Comparison of ENCODE assay signal across 9 cellular contexts in the genomic region with DNA sequence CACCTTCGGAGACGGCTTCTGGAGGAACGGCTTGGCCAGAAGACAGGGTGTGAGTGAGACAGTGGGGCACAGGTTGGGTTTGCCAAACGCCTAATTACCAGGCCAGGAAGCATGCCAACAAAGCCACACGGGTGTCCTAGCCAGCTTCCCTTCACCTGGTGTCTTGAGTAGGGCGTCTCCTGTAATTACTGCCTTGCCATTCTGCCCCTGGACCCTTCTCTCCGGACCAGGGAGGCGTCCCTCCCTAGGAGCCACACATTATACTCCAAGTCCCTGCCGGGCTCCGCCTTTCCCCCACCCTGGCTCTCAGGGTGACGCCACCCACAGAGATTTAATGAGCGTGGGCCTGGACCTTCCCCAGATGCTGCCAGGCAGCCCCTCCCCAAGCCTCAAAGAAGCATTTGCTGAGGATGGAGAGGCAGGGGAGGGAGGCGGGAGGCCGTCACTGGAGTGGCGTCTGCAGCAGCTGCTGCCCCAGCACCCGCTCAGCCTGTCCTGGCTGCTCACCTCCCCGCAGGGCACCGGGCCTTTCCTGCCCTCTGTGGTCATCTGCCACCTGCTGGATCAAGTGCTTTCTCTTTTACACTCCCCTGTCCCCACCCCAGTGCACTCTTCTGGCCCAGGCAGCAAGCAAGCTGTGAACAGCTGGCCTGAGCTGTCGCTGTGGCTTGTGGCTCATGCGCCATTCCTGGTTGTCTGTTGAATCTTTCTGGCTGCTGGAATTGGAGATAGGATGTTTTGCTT. TPM values are rescaled to one million over a fixed set of nuclear protein-coding genes. Genes with fewer than 3 reads are reported as not detected.
A peak's percentile ranks its signal among the peaks of the same experiment; 100 is the strongest.
DNase-seq lines count a peak whose midpoint lies in the region; ATAC-seq and TF ChIP-seq lines count a peak whose summit lies in the region.
"Had no signal": no experiment of that assay in that cellular context is flagged by ENCODE, and none has a peak within 500 bp of the region (broad histone marks: within the 10 kb centered on the region; RNA-seq: fewer than 3 reads in every experiment).

No MANE protein-coding gene starts in this region.

- no peaks in the 10 kb centered on the region for H3K27me3 ChIP-seq in RWPE2 (ENCODE audit: insufficient read depth, poor library complexity, severe bottlenecking)
- H3K27me3 ChIP-seq in tibial artery = no peaks in the 10 kb centered on the region
- no peaks in the 10 kb centered on the region for H3K27me3 ChIP-seq in Karpas-422 (ENCODE audit: low read length)

- ATAC-seq in RWPE2 (ENCODE audit: low read depth) (no peak), left cardiac atrium (peak; percentile 7 to 28), HG03439 (IDR thresholded peaks at IDR 0.05; ENCODE audit: unreplicated experiment) (no peak), HG02973 (IDR thresholded peaks at IDR 0.05; ENCODE audit: unreplicated experiment) (no peak)

- no peak overlapping the region for H3K4me2 ChIP-seq in Karpas-422 (ENCODE audit: low read depth, low read length, poor library complexity, severe bottlenecking)

- no peak overlapping the region for H3K9ac ChIP-seq in Karpas-422 (ENCODE audit: low read length)

- H3K9me3 ChIP-seq in RWPE2 (ENCODE audit: severe bottlenecking) = no peaks in the 10 kb centered on the region
- no peaks in the 10 kb centered on the region for H3K9me3 ChIP-seq in tibial artery
- H3K9me3 ChIP-seq in Karpas-422 (ENCODE audit: low read length) = no peaks in the 10 kb centered on the region

- no peaks in the 10 kb centered on the region for H3K79me2 ChIP-seq in Karpas-422 (ENCODE audit: low read length)

- H3K9me2 ChIP-seq in Karpas-422 (replicated peaks; ENCODE audit: insufficient read depth, low read length) = no peaks in the 10 kb centered on the region

- peak; percentile 41 for DNase-seq in activated T-cell treated with anti-CD3 and anti-CD28 coated beads, Interleukin-2, amount 50 U/mL, for 1 hour
- no peak for DNase-seq in activated T-cell treated with anti-CD3 and anti-CD28 coated beads, Interleukin-2, amount 50 U/mL, for 48 hours
- DNase-seq in RWPE2 (ENCODE audit: low spot score) (no peak), left cardiac atrium (no peak), tibial artery (no peak), Karpas-422 (no peak)
- DNase-seq: stimulated activated CD4-positive, alpha-beta T cell treated with anti-CD3 and anti-CD28 coated beads, Interleukin-1b, Interleukin-23, amount 100 ng/mL, for 48 hours had no signal

- peaks cover 16% of the 10 kb centered on the region for H3K4me1 ChIP-seq in RWPE2 (ENCODE audit: insufficient read depth, poor library complexity, severe bottlenecking)
- H3K4me1 ChIP-seq in tibial artery = peaks cover 0 to 82% (median 37%) of the 10 kb centered on the region in 4 donors
- H3K4me1 ChIP-seq in Karpas-422 (ENCODE audit: low read length) = no peaks in the 10 kb centered on the region

- H4K20me1 ChIP-seq in Karpas-422 (ENCODE audit: insufficient read depth, low read depth, low read length) = no peaks in the 10 kb centered on the region

- no peak for TF ChIP-seq CTCF in RWPE2 (IDR thresholded peaks at IDR 0.05; ENCODE audit: poor library complexity, severe bottlenecking)
- peak in 1 of 2 experiments; percentile 16 for TF ChIP-seq CTCF in tibial artery (IDR thresholded peaks at IDR 0.05)

- H3K36me3 ChIP-seq in RWPE2 (ENCODE audit: low read depth) = peaks cover 88% of the 10 kb centered on the region
- H3K36me3 ChIP-seq in tibial artery = peaks cover 85 to 94% (median 93%) of the 10 kb centered on the region in 3 donors
- H3K36me3 ChIP-seq in Karpas-422 (ENCODE audit: insufficient read depth, low read length) = no peaks in the 10 kb centered on the region

- intact Hi-C loops in left cardiac atrium (cut with DNase I) (no loop called here), tibial artery (cut with DNase I; ENCODE audit: low total_unique reads) (no loop called here)

- H2AFZ ChIP-seq in Karpas-422 (ENCODE audit: low read length) = no peak overlapping the region

- no peak overlapping the region for H3K4me3 ChIP-seq in RWPE2 (ENCODE audit: severe bottlenecking)
- H3K4me3 ChIP-seq in tibial artery = no peak overlapping the region
- no peak overlapping the region for H3K4me3 ChIP-seq in Karpas-422 (ENCODE audit: low read length)

- H3K27ac ChIP-seq in RWPE2 (ENCODE audit: poor library complexity, severe bottlenecking) = peak overlapping the region; percentile 33
- H3K27ac ChIP-seq in tibial artery = peak overlapping the region; percentile 23 to 42
- H3K27ac ChIP-seq in Karpas-422 (ENCODE audit: low read length) = no peak overlapping the region

RNA-seq across cellular contexts. Expression of gene FOSL2, which starts 20.7 kb away (rescaled TPM):
- total RNA-seq in left cardiac atrium = 100 to 1,000 TPM in 1 of 2 donors, 10 to 100 TPM in 1; 66.6 to 140 TPM
- 0.30 and 0.61 TPM in 2 replicates for total RNA-seq in Karpas-422 (2014; rRNA removed; shearing (Covaris generic); ENCODE audit: low replicate concordance)

Comparison
In these comparisons a context has a peak if more than half of its experiments do, and no peak if none do; other contexts are left out.
1. ATAC-seq: peak in left cardiac atrium (2 of 2); none in RWPE2 (single experiment), HG03439 (single experiment) and HG02973 (single experiment).
2. RNA of gene FOSL2, which starts 20.7 kb away (total RNA-seq): 66.6 to 140 TPM in left cardiac atrium; 0.30 to 0.61 TPM in Karpas-422; every median in the first group is over 10 times any median in the second.